8 cellular contexts compared by ENCODE assay signal in genomic region chr7:131021460-131021859, GRCh38.
A peak's percentile ranks its signal among the peaks of the same experiment; 100 is the strongest.
DNase-seq lines count a peak whose midpoint lies in the region; ATAC-seq and TF ChIP-seq lines count a peak whose summit lies in the region.

No MANE protein-coding gene starts in this region.

- no peak for TF ChIP-seq CTCF in activated B cell treated with CpG ODN at 0.5 μM for 24 hours (IDR thresholded peaks at IDR 0.05)

- no peak for DNase-seq in activated B cell treated with CpG ODN at 0.5 μM for 24 hours
- DNase-seq in effector CD8-positive, alpha-beta T cell (lab: John Stamatoyannopoulos, UW), result no peak
- DNase-seq in NCI-H1436 (lab: John Stamatoyannopoulos, UW), result no peak
- DNase-seq in DMS53 (lab: John Stamatoyannopoulos, UW), result no peak
- no peak for DNase-seq in NCI-H82 treated with DMSO at 0.1 percent for 48 hours (lab: John Stamatoyannopoulos, UW; ENCODE audit: unreplicated experiment)

- no peaks in the 10 kb centered on the region for H3K36me3 ChIP-seq in BLaER1

- H3K9me3 ChIP-seq in BLaER1, result no peaks in the 10 kb centered on the region

- peaks cover 31% of the 10 kb centered on the region; the same call in 1 of the 2 replicates for H4K20me1 ChIP-seq in BLaER1

- H3K4me3 Mint-ChIP-seq in activated B cell treated with CpG ODN at 0.5 μM for 24 hours, result peak overlapping the region; percentile 57

- H3K27me3 Mint-ChIP-seq in activated B cell treated with CpG ODN at 0.5 μM for 24 hours, result no peaks in the 10 kb centered on the region

- POLR2A ChIA-PET in activated B cell treated with CpG ODN at 0.5 μM for 24 hours (lab: Charles Lee), result interaction anchor here (0.8 to 2.8 kb wide), 2 partner anchors 9 to 50 kb away, joined by 3 to 9 read pairs; no protein-coding TSS in a partner anchor

- intact Hi-C loops in activated B cell treated with CpG ODN at 0.5 μM for 24 hours (cut with micrococcal nuclease), result loop anchor here (1.0 kb wide), 1 partner anchor 10 kb away; no protein-coding TSS in a partner anchor

- H3K9me3 Mint-ChIP-seq in activated B cell treated with CpG ODN at 0.5 μM for 24 hours, result peaks cover 8% of the 10 kb centered on the region

- CTCF ChIA-PET in activated B cell treated with CpG ODN at 0.5 μM for 24 hours (lab: Charles Lee), result interaction anchor here (2.3 kb wide), 1 partner anchor 14 kb away, joined by 6 read pairs; no protein-coding TSS in a partner anchor

- peaks cover 37% of the 10 kb centered on the region for H3K36me3 Mint-ChIP-seq in activated B cell treated with CpG ODN at 0.5 μM for 24 hours (ENCODE audit: low read depth)

- peak overlapping the region; percentile 83 for H3K27ac Mint-ChIP-seq in activated B cell treated with CpG ODN at 0.5 μM for 24 hours

- ATAC-seq in GM18858 (IDR thresholded peaks at IDR 0.05; ENCODE audit: unreplicated experiment) (peak; percentile 31), HG02852 (IDR thresholded peaks at IDR 0.05; ENCODE audit: unreplicated experiment) (peak; percentile 56), activated B cell treated with CpG ODN at 0.5 μM for 24 hours (ENCODE audit: low read depth) (peak; percentile 43)

- H3K27ac ChIP-seq in BLaER1, result no peak overlapping the region

- no peak overlapping the region for H3K9ac ChIP-seq in BLaER1

- H3K4me1 Mint-ChIP-seq in activated B cell treated with CpG ODN at 0.5 μM for 24 hours, result peaks cover 77% of the 10 kb centered on the region

- H3K4me2 ChIP-seq in BLaER1, result peak overlapping the region; percentile 47

- H3K4me1 ChIP-seq in BLaER1, result peaks cover 17% of the 10 kb centered on the region

- H3K4me3 ChIP-seq in BLaER1, result no peak overlapping the region

- H3K27me3 ChIP-seq in BLaER1, result no peaks in the 10 kb centered on the region
